14 cellular contexts compared by ENCODE assay signal in the genomic region with DNA sequence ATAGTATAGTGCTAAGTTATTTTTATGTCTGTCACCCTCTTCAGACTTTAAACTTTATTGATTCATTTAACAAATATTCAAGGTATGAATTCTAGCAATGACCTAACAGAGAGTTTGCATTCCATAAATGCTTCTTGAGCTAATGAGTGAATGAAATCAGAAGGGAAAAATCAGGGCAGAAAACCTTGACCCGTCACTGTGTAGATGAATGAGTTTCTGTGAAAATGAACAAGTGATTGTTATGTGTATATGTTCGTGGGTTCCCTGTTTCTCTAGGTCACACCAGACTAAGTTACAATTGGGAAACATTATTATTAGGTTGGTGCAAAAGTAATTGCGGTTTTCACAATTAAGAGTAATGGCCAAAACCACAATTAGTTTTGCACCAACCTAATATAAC. TPM values are rescaled to one million over a fixed set of nuclear protein-coding genes. Genes with fewer than 3 reads are reported as not detected.
A peak's percentile ranks its signal among the peaks of the same experiment; 100 is the strongest.
DNase-seq lines count a peak whose midpoint lies in the region; ATAC-seq and TF ChIP-seq lines count a peak whose summit lies in the region.
"Had no signal": no experiment of that assay in that cellular context is flagged by ENCODE, and none has a peak within 500 bp of the region (broad histone marks: within the 10 kb centered on the region; RNA-seq: fewer than 3 reads in every experiment).

No MANE protein-coding gene starts in this region.

- no peak for TF ChIP-seq POLR2A in body of pancreas (IDR thresholded peaks at IDR 0.05)

- TF ChIP-seq CTCF in DOHH2 (IDR thresholded peaks at IDR 0.05; ENCODE audit: low read depth, low read length, poor library complexity, severe bottlenecking) (no peak), body of pancreas (IDR thresholded peaks at IDR 0.05) (no peak)

- no peak for DNase-seq in body of pancreas
- DNase-seq in trophoblast cell, result peak; percentile 24 to 88
- DNase-seq in ureter (ENCODE audit: low spot score), result no peak
- DNase-seq in iPS-NIHi7 (ENCODE audit: extremely low spot score), result no peak
- DNase-seq: anterior cingulate cortex, GDM1, NCI-H1048, NCI-H524 treated with DMSO at 0.1 percent for 48 hours had no signal

- H3F3A ChIP-seq in DOHH2 (ENCODE audit: control insufficient read depth, insufficient read depth), result peaks cover 43% of the 10 kb centered on the region

- no peak overlapping the region for H3K4ac ChIP-seq in trophoblast cell (ENCODE audit: low read depth, low read length)

- peak; percentile 2 for ATAC-seq in HG03565 (IDR thresholded peaks at IDR 0.05; ENCODE audit: unreplicated experiment)
- ATAC-seq in body of pancreas, result peak; percentile 90
- ATAC-seq in GM18909 (IDR thresholded peaks at IDR 0.05; ENCODE audit: poor library complexity, unreplicated experiment), result no peak
- ATAC-seq: GM23338 had no signal

- H3K9ac ChIP-seq in trophoblast cell (ENCODE audit: low read length), result no peak overlapping the region

- 8 to 16% methylated on average over 3 of the region's 3 CpGs for WGBS in body of pancreas, 2 donors
- no CpG with 5 or more reads among the region's 3 CpGs for WGBS in trophoblast cell (ENCODE audit: extremely low coverage, insufficient coverage, insufficient read length)

- H3K27ac ChIP-seq in DOHH2 (ENCODE audit: low read depth, low read length) (peak overlapping the region; percentile 92), body of pancreas (peak overlapping the region; percentile 34 to 69 (median 50)), trophoblast cell (ENCODE audit: low read depth, low read length) (peak overlapping the region; percentile 52)
- H3K27ac ChIP-seq: SJSA1 had no signal

- no peak overlapping the region for H4K8ac ChIP-seq in trophoblast cell (ENCODE audit: low read depth, low read length)

- H3K4me3 ChIP-seq in DOHH2 (ENCODE audit: low read length), result peak overlapping the region; percentile 70
- H3K4me3 ChIP-seq in body of pancreas, result no peak overlapping the region
- no peak overlapping the region for H3K4me3 ChIP-seq in trophoblast cell (ENCODE audit: low read depth, low read length)
- H3K4me3 ChIP-seq: GM23338, SJSA1 had no signal

- no peaks in the 10 kb centered on the region for H3K27me3 ChIP-seq in DOHH2 (ENCODE audit: control insufficient read depth, low read length)
- no peaks in the 10 kb centered on the region for H3K27me3 ChIP-seq in body of pancreas
- no peaks in the 10 kb centered on the region for H3K27me3 ChIP-seq in trophoblast cell (ENCODE audit: insufficient read depth, low read length)
- H3K27me3 ChIP-seq: SJSA1 had no signal

- H2AK5ac ChIP-seq in trophoblast cell (ENCODE audit: low read length), result no peak overlapping the region

- H4K20me1 ChIP-seq in DOHH2 (ENCODE audit: control insufficient read depth, insufficient read depth, low read depth, low read length), result no peaks in the 10 kb centered on the region

- H3K9me2 ChIP-seq in DOHH2 (replicated peaks; ENCODE audit: control insufficient read depth, low read length), result no peaks in the 10 kb centered on the region

- no peak overlapping the region for H3K23ac ChIP-seq in trophoblast cell (ENCODE audit: low read length)

- intact Hi-C loops in body of pancreas (cut with DNase I), result no loop called here

- no peak overlapping the region for H2BK12ac ChIP-seq in trophoblast cell (ENCODE audit: low read length)

- H4K12ac ChIP-seq in trophoblast cell (ENCODE audit: low read depth, low read length), result no peak overlapping the region

- peaks cover 8% of the 10 kb centered on the region for H3K79me1 ChIP-seq in trophoblast cell (ENCODE audit: low read length)

- no peak overlapping the region for H2BK5ac ChIP-seq in trophoblast cell (ENCODE audit: low read depth, low read length, poor library complexity)

- H3K14ac ChIP-seq in trophoblast cell (ENCODE audit: low read length), result no peak overlapping the region

- H3K36me3 ChIP-seq in DOHH2 (ENCODE audit: control insufficient read depth, low read length) (peaks cover 78% of the 10 kb centered on the region), body of pancreas (replicated peaks in 1 of 2; ENCODE audit: insufficient read depth in 1 of 2, low read depth in 2 of 2) (no peaks in the 10 kb centered on the region), trophoblast cell (ENCODE audit: control insufficient read depth in 1 of 2, insufficient read depth in 2 of 2, low read length in 2 of 2) (no peaks in the 10 kb centered on the region)
- H3K36me3 ChIP-seq: SJSA1 had no signal

- H2AFZ ChIP-seq in trophoblast cell (ENCODE audit: insufficient read depth, low read length, poor library complexity), result no peak overlapping the region
- H2AFZ ChIP-seq: GM23338 had no signal

- peak overlapping the region; percentile 93 for H3K4me2 ChIP-seq in DOHH2 (ENCODE audit: low read length)
- H3K4me2 ChIP-seq in trophoblast cell (ENCODE audit: low read length), result peak overlapping the region; percentile 18
- H3K4me2 ChIP-seq: GM23338 had no signal

- no peak overlapping the region for H4K91ac ChIP-seq in trophoblast cell (ENCODE audit: low read depth, low read length)

- no peaks in the 10 kb centered on the region for H3K9me3 ChIP-seq in DOHH2 (ENCODE audit: control insufficient read depth, insufficient read depth, low read length)
- no peaks in the 10 kb centered on the region for H3K9me3 ChIP-seq in body of pancreas
- no peaks in the 10 kb centered on the region for H3K9me3 ChIP-seq in trophoblast cell (ENCODE audit: insufficient read depth, low read depth, low read length)
- H3K9me3 ChIP-seq: SJSA1 had no signal

- H3K18ac ChIP-seq in trophoblast cell (ENCODE audit: low read length), result no peak overlapping the region

- H3K4me1 ChIP-seq in DOHH2 (ENCODE audit: control insufficient read depth, low read length) (peaks cover 98% of the 10 kb centered on the region), body of pancreas (peaks cover 7% of the 10 kb centered on the region), trophoblast cell (ENCODE audit: control insufficient read depth in 1 of 2, insufficient read depth in 2 of 2, low read length in 2 of 2) (peaks cover 3 to 6% of the 10 kb centered on the region in 2 experiments)

- no peak overlapping the region for H2BK120ac ChIP-seq in trophoblast cell (ENCODE audit: insufficient read depth, low read length, poor library complexity)

- H3K79me2 ChIP-seq in DOHH2 (ENCODE audit: control insufficient read depth, low read length) (peaks cover 98% of the 10 kb centered on the region), trophoblast cell (ENCODE audit: control insufficient read depth, insufficient read depth, low read length, poor library complexity) (no peaks in the 10 kb centered on the region)

RNA-seq across cellular contexts. Expression of a gene that starts 30.1 kb away (rescaled TPM):
- total RNA-seq in body of pancreas (1 to 10 TPM; 2.3 to 4.0 TPM), ureter (8.0 TPM)
- 6.7 and 6.8 TPM in 2 replicates for polyA plus RNA-seq in trophoblast cell (2013)
- total RNA-seq: endothelial cell of umbilical vein, SJSA1 had no signal
- polyA plus RNA-seq: endothelial cell of umbilical vein had no signal

Comparison
In these comparisons a context has a peak if more than half of its experiments do, and no peak if none do; other contexts are left out.
1. DNase-seq: peak in trophoblast cell (2 of 2); none in body of pancreas (0 of 4), ureter (single experiment) and iPS-NIHi7 (single experiment).
2. Peak in every context shown above with its lines, with median percentiles within 50 percentile points of each other: H3K27ac ChIP-seq.